25 cellular contexts compared by ENCODE assay signal in the genomic region with DNA sequence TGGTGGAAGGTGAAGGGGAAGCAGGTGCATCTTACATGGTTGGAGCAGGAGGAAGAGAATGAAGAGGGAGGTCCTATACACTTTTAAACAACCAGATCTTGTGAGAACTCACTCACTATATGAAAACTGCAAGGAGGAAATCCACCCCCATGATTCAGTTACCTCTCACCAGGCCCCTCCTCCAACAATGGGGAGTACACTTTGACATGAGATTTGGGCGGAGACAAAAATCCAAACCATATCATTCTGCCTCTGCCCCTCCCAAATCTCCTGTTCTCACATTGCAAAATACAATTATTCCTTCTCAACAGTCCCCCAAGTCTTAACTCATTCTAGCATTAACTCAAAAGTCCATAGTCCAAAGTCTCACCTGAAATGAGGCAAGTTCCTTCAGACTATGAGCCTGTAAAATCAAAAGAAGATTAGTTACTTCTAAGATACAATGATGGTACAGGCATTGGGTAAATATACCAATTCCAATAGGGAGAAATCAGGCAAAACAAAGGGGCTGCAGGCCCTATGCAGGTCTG.
"Had no signal": no experiment of that assay in that cellular context is flagged by ENCODE, and none has a peak within 500 bp of the region (broad histone marks: within the 10 kb centered on the region; RNA-seq: fewer than 3 reads in every experiment).

No MANE protein-coding gene starts in this region.

- H3K27me3 Mint-ChIP-seq: activated naive CD4-positive, alpha-beta T cell treated with anti-CD3 and anti-CD28 coated beads, Interleukin-2, amount 10 ng/mL, durations not matched to agents 7 days and 5 days; type B pancreatic cell had no signal

- H3K27ac Mint-ChIP-seq: activated naive CD4-positive, alpha-beta T cell treated with anti-CD3 and anti-CD28 coated beads, Interleukin-2, amount 10 ng/mL, durations not matched to agents 7 days and 5 days; naive B cell; neural progenitor cell; stimulated activated naive CD8-positive, alpha-beta T cell treated with anti-CD3 and anti-CD28 coated beads, Interleukin-15, Interleukin-2, amounts not matched to agents 100 ng/mL and 50 ng/mL, for 24 hours; type B pancreatic cell had no signal

- DNase-seq: activated CD4-positive, alpha-beta T cell treated with anti-CD3 and anti-CD28 coated beads, Interleukin-2, amount 50 U/mL, for 1 hour; activated CD4-positive, CD25-positive, alpha-beta regulatory T cell treated with anti-CD3 and anti-CD28 coated beads, Interleukin-2, amount 50 U/mL, for 72 hours; activated CD8-positive, alpha-beta memory T cell treated with anti-CD3 and anti-CD28 coated beads, Interleukin-2, amount 50 U/mL, for 4 hours; activated effector memory CD4-positive, alpha-beta T cell treated with Interleukin-2 at 50 U/mL for 16 hours; activated naive CD4-positive, alpha-beta T cell treated with anti-CD3 and anti-CD28 coated beads, Interleukin-2, amount 10 ng/mL, durations not matched to agents 7 days and 5 days; activated T-cell treated with anti-CD3 and anti-CD28 coated beads, Interleukin-2, amount 50 U/mL, for 48 hours; aorta; brain microvascular endothelial cell; cortex of kidney; effector CD4-positive, alpha-beta T cell; lower lobe of right lung; naive B cell; right cardiac atrium; stimulated activated CD4-positive, alpha-beta T cell treated with anti-CD3 and anti-CD28 coated beads, Interleukin-15, amount 100 ng/mL, for 24 hours; stimulated activated CD4-positive, alpha-beta T cell treated with anti-CD3 and anti-CD28 coated beads, Interleukin-2, amount 100 ng/mL, for 48 hours; T-helper 2 cell had no signal

- H3K9me3 Mint-ChIP-seq: activated naive CD4-positive, alpha-beta T cell treated with anti-CD3 and anti-CD28 coated beads, Interleukin-2, amount 10 ng/mL, durations not matched to agents 7 days and 5 days had no signal

- H3K27ac ChIP-seq: brain microvascular endothelial cell, esophagus muscularis mucosa, lower lobe of right lung, neural progenitor cell, prostate gland, suprapubic skin, VCaP had no signal

- H3K4me1 ChIP-seq: prostate gland had no signal

- H3K4me3 Mint-ChIP-seq: activated naive CD4-positive, alpha-beta T cell treated with anti-CD3 and anti-CD28 coated beads, Interleukin-2, amount 10 ng/mL, durations not matched to agents 7 days and 5 days; central memory CD8-positive, alpha-beta T cell; neural progenitor cell; stimulated activated naive CD8-positive, alpha-beta T cell treated with anti-CD3 and anti-CD28 coated beads, Interleukin-15, Interleukin-2, amounts not matched to agents 100 ng/mL and 50 ng/mL, for 24 hours; type B pancreatic cell had no signal

- H3K4me2 ChIP-seq: neural progenitor cell had no signal

- H3K36me3 Mint-ChIP-seq: activated naive CD4-positive, alpha-beta T cell treated with anti-CD3 and anti-CD28 coated beads, Interleukin-2, amount 10 ng/mL, durations not matched to agents 7 days and 5 days; neural progenitor cell had no signal

- H3K27me3 ChIP-seq: brain microvascular endothelial cell, esophagus muscularis mucosa, neural progenitor cell, suprapubic skin had no signal

- H3K4me1 Mint-ChIP-seq: activated naive CD4-positive, alpha-beta T cell treated with anti-CD3 and anti-CD28 coated beads, Interleukin-2, amount 10 ng/mL, durations not matched to agents 7 days and 5 days; central memory CD8-positive, alpha-beta T cell had no signal

- H3K9me3 ChIP-seq: prostate gland had no signal

- H3K36me3 ChIP-seq: brain microvascular endothelial cell, esophagus muscularis mucosa, lower lobe of right lung, neural progenitor cell, prostate gland, suprapubic skin had no signal

- ATAC-seq: lower lobe of right lung, right cardiac atrium had no signal

- H3K9ac ChIP-seq: neural progenitor cell had no signal

- H3K4me3 ChIP-seq: esophagus muscularis mucosa, lower lobe of right lung, neural progenitor cell, prostate gland, skin epidermis, suprapubic skin had no signal

- H2AFZ ChIP-seq: neural progenitor cell had no signal
